1 cellular context compared by ENCODE assay signal in the genomic region with DNA sequence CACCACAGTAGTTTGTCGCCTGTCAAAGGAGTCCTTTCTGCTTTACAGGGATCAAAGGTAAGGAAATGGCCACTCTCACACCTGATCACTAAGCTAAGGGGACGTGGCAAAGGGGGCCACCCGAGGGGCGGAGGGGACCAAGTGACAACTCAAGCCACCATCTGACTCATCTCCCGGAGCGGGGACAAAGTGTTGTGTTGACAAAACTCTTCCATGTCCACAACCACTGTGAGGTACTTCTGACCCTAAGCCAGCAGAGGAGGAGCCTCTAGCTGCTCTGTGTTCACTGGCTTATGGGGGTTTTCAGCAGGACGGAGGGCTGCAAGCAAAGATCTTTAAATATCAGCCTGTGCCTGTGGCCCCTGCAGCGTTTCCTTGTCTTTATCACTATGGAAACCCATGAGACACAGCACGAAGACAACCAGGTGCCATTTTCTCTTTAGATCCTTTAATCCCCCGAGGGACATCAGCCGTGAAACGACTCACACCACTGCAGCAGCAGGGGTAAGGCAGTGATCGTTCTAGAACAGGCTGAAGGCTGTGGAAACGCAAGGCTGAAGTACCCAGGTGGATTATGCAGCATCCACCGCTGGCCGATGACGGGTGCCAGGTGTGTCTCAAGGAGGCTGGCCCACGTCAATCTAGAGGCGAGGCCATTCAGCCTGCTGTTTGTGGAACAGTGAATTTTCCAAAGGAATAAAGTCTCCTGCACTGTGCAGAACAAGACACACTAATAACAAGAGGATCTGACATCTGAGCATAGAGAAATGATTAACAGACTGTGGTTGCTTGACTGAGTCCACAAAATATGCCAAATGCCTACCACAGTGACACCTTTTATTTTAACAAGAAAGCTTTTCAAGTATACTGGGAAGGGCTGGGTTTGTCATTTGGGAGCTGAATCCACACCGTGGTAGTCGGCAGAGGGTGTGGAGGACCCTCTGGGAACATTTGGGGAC.
TF ChIP-seq lines count a peak whose summit lies in the region.

No MANE protein-coding gene starts in this region.

TF ChIP-seq in HepG2, 621 proteins besides CTCF, POLR2A, EP300 and RAD21 (continued from another document and continues in another):
- TF ChIP-seq, protein P1, sequence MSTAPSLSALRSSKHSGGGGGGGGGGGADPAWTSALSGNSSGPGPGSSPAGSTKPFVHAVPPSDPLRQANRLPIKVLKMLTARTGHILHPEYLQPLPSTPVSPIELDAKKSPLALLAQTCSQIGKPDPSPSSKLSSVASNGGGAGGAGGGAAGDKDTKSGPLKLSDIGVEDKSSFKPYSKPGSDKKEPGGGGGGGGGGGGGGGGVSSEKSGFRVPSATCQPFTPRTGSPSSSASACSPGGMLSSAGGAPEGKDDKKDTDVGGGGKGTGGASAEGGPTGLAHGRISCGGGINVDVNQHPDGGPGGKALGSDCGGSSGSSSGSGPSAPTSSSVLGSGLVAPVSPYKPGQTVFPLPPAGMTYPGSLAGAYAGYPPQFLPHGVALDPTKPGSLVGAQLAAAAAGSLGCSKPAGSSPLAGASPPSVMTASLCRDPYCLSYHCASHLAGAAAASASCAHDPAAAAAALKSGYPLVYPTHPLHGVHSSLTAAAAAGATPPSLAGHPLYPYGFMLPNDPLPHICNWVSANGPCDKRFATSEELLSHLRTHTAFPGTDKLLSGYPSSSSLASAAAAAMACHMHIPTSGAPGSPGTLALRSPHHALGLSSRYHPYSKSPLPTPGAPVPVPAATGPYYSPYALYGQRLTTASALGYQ (CRISPR knock-in tag; IDR thresholded peaks at IDR 0.05): no peak
- no peak for TF ChIP-seq CEBPG (CRISPR knock-in tag; IDR thresholded peaks at IDR 0.05)
- 0 out of 2 replicates have a peak, but pooled peaks have one; percentile 63 for TF ChIP-seq NCOA1 (CRISPR knock-in tag; IDR thresholded peaks at IDR 0.05)
- 0 out of 2 replicates have a peak, but pooled peaks have one; percentile 36 for TF ChIP-seq NFIC (IDR thresholded peaks at IDR 0.05; ENCODE audit: low read length)
- TF ChIP-seq ZNF598 (CRISPR knock-in tag; IDR thresholded peaks at IDR 0.05; ENCODE audit: borderline replicate concordance): peak; percentile 36; the same call in 1 of the 2 replicates
- no peak for TF ChIP-seq ZNF224 (CRISPR knock-in tag; IDR thresholded peaks at IDR 0.05)
- TF ChIP-seq ATF7 (IDR thresholded peaks at IDR 0.05): no peak
- TF ChIP-seq ATF7 (CRISPR knock-in tag; IDR thresholded peaks at IDR 0.05): no peak
- peak; percentile 59; the same call in 1 of the 2 replicates for TF ChIP-seq ZNF619 (CRISPR knock-in tag; IDR thresholded peaks at IDR 0.05)
- TF ChIP-seq ATRX (CRISPR knock-in tag; IDR thresholded peaks at IDR 0.05; ENCODE audit: borderline replicate concordance): no peak
- TF ChIP-seq IKZF4 (CRISPR knock-in tag; IDR thresholded peaks at IDR 0.05; ENCODE audit: borderline replicate concordance, low read depth, not compliant biosample characterization): no peak
- no peak for TF ChIP-seq ZBTB42 (CRISPR knock-in tag; IDR thresholded peaks at IDR 0.05)
- TF ChIP-seq ZNF543 (CRISPR knock-in tag; IDR thresholded peaks at IDR 0.05): no peak
- no peak for TF ChIP-seq CBX5 (CRISPR knock-in tag; IDR thresholded peaks at IDR 0.05; ENCODE audit: borderline replicate concordance)
- TF ChIP-seq ELF4 (CRISPR knock-in tag; IDR thresholded peaks at IDR 0.05; ENCODE audit: borderline replicate concordance): no peak; the same call in 1 of the 2 replicates
- TF ChIP-seq, protein P2, sequence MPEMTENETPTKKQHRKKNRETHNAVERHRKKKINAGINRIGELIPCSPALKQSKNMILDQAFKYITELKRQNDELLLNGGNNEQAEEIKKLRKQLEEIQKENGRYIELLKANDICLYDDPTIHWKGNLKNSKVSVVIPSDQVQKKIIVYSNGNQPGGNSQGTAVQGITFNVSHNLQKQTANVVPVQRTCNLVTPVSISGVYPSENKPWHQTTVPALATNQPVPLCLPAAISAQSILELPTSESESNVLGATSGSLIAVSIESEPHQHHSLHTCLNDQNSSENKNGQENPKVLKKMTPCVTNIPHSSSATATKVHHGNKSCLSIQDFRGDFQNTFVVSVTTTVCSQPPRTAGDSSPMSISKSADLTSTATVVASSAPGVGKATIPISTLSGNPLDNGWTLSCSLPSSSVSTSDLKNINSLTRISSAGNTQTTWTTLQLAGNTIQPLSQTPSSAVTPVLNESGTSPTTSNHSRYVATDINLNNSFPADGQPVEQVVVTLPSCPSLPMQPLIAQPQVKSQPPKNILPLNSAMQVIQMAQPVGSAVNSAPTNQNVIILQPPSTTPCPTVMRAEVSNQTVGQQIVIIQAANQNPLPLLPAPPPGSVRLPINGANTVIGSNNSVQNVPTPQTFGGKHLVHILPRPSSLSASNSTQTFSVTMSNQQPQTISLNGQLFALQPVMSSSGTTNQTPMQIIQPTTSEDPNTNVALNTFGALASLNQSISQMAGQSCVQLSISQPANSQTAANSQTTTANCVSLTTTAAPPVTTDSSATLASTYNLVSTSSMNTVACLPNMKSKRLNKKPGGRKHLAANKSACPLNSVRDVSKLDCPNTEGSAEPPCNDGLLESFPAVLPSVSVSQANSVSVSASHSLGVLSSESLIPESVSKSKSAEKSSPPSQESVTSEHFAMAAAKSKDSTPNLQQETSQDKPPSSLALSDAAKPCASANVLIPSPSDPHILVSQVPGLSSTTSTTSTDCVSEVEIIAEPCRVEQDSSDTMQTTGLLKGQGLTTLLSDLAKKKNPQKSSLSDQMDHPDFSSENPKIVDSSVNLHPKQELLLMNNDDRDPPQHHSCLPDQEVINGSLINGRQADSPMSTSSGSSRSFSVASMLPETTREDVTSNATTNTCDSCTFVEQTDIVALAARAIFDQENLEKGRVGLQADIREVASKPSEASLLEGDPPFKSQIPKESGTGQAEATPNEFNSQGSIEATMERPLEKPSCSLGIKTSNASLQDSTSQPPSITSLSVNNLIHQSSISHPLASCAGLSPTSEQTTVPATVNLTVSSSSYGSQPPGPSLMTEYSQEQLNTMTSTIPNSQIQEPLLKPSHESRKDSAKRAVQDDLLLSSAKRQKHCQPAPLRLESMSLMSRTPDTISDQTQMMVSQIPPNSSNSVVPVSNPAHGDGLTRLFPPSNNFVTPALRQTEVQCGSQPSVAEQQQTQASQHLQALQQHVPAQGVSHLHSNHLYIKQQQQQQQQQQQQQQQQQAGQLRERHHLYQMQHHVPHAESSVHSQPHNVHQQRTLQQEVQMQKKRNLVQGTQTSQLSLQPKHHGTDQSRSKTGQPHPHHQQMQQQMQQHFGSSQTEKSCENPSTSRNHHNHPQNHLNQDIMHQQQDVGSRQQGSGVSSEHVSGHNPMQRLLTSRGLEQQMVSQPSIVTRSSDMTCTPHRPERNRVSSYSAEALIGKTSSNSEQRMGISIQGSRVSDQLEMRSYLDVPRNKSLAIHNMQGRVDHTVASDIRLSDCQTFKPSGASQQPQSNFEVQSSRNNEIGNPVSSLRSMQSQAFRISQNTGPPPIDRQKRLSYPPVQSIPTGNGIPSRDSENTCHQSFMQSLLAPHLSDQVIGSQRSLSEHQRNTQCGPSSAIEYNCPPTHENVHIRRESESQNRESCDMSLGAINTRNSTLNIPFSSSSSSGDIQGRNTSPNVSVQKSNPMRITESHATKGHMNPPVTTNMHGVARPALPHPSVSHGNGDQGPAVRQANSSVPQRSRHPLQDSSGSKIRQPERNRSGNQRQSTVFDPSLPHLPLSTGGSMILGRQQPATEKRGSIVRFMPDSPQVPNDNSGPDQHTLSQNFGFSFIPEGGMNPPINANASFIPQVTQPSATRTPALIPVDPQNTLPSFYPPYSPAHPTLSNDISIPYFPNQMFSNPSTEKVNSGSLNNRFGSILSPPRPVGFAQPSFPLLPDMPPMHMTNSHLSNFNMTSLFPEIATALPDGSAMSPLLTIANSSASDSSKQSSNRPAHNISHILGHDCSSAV (CRISPR knock-in tag; IDR thresholded peaks at IDR 0.05; ENCODE audit: borderline replicate concordance): no peak
- no peak for TF ChIP-seq CC2D1A (CRISPR knock-in tag; IDR thresholded peaks at IDR 0.05)
- peak; percentile 74 for TF ChIP-seq GATAD2A (CRISPR knock-in tag; IDR thresholded peaks at IDR 0.05)
- TF ChIP-seq, protein P3, sequence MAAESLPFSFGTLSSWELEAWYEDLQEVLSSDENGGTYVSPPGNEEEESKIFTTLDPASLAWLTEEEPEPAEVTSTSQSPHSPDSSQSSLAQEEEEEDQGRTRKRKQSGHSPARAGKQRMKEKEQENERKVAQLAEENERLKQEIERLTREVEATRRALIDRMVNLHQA (CRISPR knock-in tag; IDR thresholded peaks at IDR 0.05): no peak
- TF ChIP-seq ZNF20 (CRISPR knock-in tag; IDR thresholded peaks at IDR 0.05): no peak
- TF ChIP-seq BRD4 (CRISPR knock-in tag; IDR thresholded peaks at IDR 0.05): no peak
- no peak for TF ChIP-seq ZNF296 (CRISPR knock-in tag; conservative IDR thresholded peaks at IDR 0.05)
- no peak for TF ChIP-seq CCDC6 (CRISPR knock-in tag; IDR thresholded peaks at IDR 0.05)
- no peak for TF ChIP-seq NKX3-1 (CRISPR knock-in tag; IDR thresholded peaks at IDR 0.05)
- TF ChIP-seq, protein P4, sequence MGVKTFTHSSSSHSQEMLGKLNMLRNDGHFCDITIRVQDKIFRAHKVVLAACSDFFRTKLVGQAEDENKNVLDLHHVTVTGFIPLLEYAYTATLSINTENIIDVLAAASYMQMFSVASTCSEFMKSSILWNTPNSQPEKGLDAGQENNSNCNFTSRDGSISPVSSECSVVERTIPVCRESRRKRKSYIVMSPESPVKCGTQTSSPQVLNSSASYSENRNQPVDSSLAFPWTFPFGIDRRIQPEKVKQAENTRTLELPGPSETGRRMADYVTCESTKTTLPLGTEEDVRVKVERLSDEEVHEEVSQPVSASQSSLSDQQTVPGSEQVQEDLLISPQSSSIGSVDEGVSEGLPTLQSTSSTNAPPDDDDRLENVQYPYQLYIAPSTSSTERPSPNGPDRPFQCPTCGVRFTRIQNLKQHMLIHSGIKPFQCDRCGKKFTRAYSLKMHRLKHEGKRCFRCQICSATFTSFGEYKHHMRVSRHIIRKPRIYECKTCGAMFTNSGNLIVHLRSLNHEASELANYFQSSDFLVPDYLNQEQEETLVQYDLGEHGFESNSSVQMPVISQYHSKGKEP (CRISPR knock-in tag; IDR thresholded peaks at IDR 0.05): no peak
- no peak for TF ChIP-seq TBP (CRISPR knock-in tag; IDR thresholded peaks at IDR 0.05)
- peak; percentile 55; the same call in 1 of the 2 replicates for TF ChIP-seq KAT8 (CRISPR knock-in tag; IDR thresholded peaks at IDR 0.05)
- no peak for TF ChIP-seq XBP1 (CRISPR knock-in tag; IDR thresholded peaks at IDR 0.05)
- TF ChIP-seq EED (CRISPR knock-in tag; IDR thresholded peaks at IDR 0.05): no peak
- no peak for TF ChIP-seq ZNF124 (CRISPR knock-in tag; IDR thresholded peaks at IDR 0.05)
- TF ChIP-seq TOE1 (CRISPR knock-in tag; IDR thresholded peaks at IDR 0.05): no peak
- no peak; the same call in 1 of the 2 replicates for TF ChIP-seq ZFP36L1 (CRISPR knock-in tag; IDR thresholded peaks at IDR 0.05)
- TF ChIP-seq CREB1 (IDR thresholded peaks at IDR 0.05): no peak
- peak; percentile 37; the same call in 1 of the 2 replicates for TF ChIP-seq CREB1 (CRISPR knock-in tag; IDR thresholded peaks at IDR 0.05)
- no peak for TF ChIP-seq ZZZ3 (CRISPR knock-in tag; IDR thresholded peaks at IDR 0.05; ENCODE audit: borderline replicate concordance)
- 0 out of 2 replicates have a peak, but pooled peaks have one; percentile 29 for TF ChIP-seq NFKBIZ (CRISPR knock-in tag; IDR thresholded peaks at IDR 0.05)
- no peak; the same call in 1 of the 2 replicates for TF ChIP-seq MAZ (IDR thresholded peaks at IDR 0.05; ENCODE audit: borderline replicate concordance, low read depth, low read length)
- TF ChIP-seq MAZ (CRISPR knock-in tag; IDR thresholded peaks at IDR 0.05; ENCODE audit: low read depth): no peak; the same call in 1 of the 2 replicates
- TF ChIP-seq, protein P5, sequence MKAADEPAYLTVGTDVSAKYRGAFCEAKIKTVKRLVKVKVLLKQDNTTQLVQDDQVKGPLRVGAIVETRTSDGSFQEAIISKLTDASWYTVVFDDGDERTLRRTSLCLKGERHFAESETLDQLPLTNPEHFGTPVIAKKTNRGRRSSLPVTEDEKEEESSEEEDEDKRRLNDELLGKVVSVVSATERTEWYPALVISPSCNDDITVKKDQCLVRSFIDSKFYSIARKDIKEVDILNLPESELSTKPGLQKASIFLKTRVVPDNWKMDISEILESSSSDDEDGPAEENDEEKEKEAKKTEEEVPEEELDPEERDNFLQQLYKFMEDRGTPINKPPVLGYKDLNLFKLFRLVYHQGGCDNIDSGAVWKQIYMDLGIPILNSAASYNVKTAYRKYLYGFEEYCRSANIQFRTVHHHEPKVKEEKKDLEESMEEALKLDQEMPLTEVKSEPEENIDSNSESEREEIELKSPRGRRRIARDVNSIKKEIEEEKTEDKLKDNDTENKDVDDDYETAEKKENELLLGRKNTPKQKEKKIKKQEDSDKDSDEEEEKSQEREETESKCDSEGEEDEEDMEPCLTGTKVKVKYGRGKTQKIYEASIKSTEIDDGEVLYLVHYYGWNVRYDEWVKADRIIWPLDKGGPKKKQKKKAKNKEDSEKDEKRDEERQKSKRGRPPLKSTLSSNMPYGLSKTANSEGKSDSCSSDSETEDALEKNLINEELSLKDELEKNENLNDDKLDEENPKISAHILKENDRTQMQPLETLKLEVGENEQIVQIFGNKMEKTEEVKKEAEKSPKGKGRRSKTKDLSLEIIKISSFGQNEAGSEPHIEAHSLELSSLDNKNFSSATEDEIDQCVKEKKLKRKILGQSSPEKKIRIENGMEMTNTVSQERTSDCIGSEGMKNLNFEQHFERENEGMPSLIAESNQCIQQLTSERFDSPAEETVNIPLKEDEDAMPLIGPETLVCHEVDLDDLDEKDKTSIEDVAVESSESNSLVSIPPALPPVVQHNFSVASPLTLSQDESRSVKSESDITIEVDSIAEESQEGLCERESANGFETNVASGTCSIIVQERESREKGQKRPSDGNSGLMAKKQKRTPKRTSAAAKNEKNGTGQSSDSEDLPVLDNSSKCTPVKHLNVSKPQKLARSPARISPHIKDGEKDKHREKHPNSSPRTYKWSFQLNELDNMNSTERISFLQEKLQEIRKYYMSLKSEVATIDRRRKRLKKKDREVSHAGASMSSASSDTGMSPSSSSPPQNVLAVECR (CRISPR knock-in tag; IDR thresholded peaks at IDR 0.05; ENCODE audit: borderline replicate concordance): peak; percentile 55; the same call in 1 of the 2 replicates
- TF ChIP-seq SIX4 (CRISPR knock-in tag; IDR thresholded peaks at IDR 0.05): no peak
- no peak for TF ChIP-seq SOX13 (IDR thresholded peaks at IDR 0.05)
- peak in 1 of 2 experiments; percentile 66; a peak in 2 of 4 replicates for TF ChIP-seq SOX13 (CRISPR knock-in tag; conservative IDR thresholded peaks at IDR 0.05 in 1 of 2, IDR thresholded peaks at IDR 0.05 in 1 of 2)
- TF ChIP-seq ZNF709 (CRISPR knock-in tag; IDR thresholded peaks at IDR 0.05): no peak
- TF ChIP-seq SNAI1 (CRISPR knock-in tag; IDR thresholded peaks at IDR 0.05; ENCODE audit: borderline replicate concordance): no peak
- TF ChIP-seq, protein P6, sequence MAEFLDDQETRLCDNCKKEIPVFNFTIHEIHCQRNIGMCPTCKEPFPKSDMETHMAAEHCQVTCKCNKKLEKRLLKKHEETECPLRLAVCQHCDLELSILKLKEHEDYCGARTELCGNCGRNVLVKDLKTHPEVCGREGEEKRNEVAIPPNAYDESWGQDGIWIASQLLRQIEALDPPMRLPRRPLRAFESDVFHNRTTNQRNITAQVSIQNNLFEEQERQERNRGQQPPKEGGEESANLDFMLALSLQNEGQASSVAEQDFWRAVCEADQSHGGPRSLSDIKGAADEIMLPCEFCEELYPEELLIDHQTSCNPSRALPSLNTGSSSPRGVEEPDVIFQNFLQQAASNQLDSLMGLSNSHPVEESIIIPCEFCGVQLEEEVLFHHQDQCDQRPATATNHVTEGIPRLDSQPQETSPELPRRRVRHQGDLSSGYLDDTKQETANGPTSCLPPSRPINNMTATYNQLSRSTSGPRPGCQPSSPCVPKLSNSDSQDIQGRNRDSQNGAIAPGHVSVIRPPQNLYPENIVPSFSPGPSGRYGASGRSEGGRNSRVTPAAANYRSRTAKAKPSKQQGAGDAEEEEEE (CRISPR knock-in tag; IDR thresholded peaks at IDR 0.05; ENCODE audit: borderline replicate concordance): no peak
- TF ChIP-seq KDM1A (CRISPR knock-in tag; IDR thresholded peaks at IDR 0.05): no peak; the same call in 1 of the 2 replicates
- TF ChIP-seq ZNF713 (CRISPR knock-in tag; IDR thresholded peaks at IDR 0.05): no peak
- no peak for TF ChIP-seq ZNF780A (CRISPR knock-in tag; IDR thresholded peaks at IDR 0.05)
